Comparison of ENCODE assay signal across 1 cellular context in genomic region chr6:38802497-38802896, GRCh38.
TF ChIP-seq lines count a peak whose summit lies in the region.

No MANE protein-coding gene starts in this region.

TF ChIP-seq in K562, 482 proteins besides CTCF, POLR2A, EP300 and RAD21 (continued from another document):
- TF ChIP-seq ZNF609 (CRISPR knock-in tag; IDR thresholded peaks at IDR 0.05; ENCODE audit: borderline replicate concordance) (no peak), HOXB6 (CRISPR knock-in tag; IDR thresholded peaks at IDR 0.05; ENCODE audit: borderline replicate concordance) (no peak), MTA2 (IDR thresholded peaks at IDR 0.05; ENCODE audit: low read depth) (no peak), FOSL1 (tag; conservative IDR thresholded peaks at IDR 0.05) (peak; percentile 68), SFPQ (IDR thresholded peaks at IDR 0.05; ENCODE audit: low read depth, low read length) (no peak), JUND (IDR thresholded peaks at IDR 0.05; ENCODE audit: borderline replicate concordance, low read depth, low read length) (no peak), JUND (tag; IDR thresholded peaks at IDR 0.05; ENCODE audit: borderline replicate concordance, low read depth, low read length) (peak; percentile 37; the same call in 1 of the 3 replicates), CLOCK (CRISPR knock-in tag; IDR thresholded peaks at IDR 0.05; ENCODE audit: borderline replicate concordance) (no peak), RBM34 (IDR thresholded peaks at IDR 0.05; ENCODE audit: borderline replicate concordance, insufficient read depth, low read length) (no peak), ZNF263 (CRISPR knock-in tag; IDR thresholded peaks at IDR 0.05; ENCODE audit: borderline replicate concordance) (no peak), COPS2 (conservative IDR thresholded peaks at IDR 0.05) (no peak), KLF13 (tag; IDR thresholded peaks at IDR 0.05; ENCODE audit: borderline replicate concordance, low read depth) (no peak)
TF ChIP-seq in K562: peak in this region for 4.
